ENCODE assay signal across 9 cellular contexts in the genomic region with DNA sequence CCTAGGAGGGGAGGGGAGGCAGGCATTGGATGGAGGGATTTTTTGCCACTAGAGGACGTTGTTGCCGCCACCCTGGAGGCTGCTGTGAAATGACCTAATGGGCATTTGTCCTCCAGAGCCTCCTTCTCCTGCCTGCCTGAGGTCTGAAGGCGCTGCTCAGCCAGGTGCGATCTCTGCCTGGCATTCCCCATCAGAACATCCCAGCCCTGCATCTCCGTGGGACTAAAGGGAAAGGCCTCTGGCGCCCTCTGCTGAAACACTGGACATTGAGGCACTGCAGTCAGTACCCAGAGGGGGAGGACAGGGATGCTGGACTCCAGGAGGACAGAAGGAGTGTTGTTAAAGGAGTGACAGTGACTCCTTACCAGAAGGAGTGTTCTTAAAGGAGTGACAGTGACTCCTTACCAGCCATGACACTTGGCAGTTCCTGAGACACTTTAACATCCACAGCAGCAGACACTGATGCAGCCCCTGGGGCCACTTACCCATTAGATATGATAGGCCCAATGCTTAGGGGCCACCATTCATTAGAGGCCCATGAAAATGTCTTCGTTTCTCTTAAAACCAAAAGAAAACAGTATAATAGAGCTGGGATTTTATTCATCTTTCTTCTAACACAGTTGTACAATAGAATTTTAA. TPM values are rescaled to one million over a fixed set of nuclear protein-coding genes. Genes with fewer than 3 reads are reported as not detected.
DNase-seq lines count a peak whose midpoint lies in the region; ATAC-seq, FAIRE-seq and TF ChIP-seq lines count a peak whose summit lies in the region.
"Had no signal": no experiment of that assay in that cellular context is flagged by ENCODE, and none has a peak within 500 bp of the region (broad histone marks: within the 10 kb centered on the region; RNA-seq: fewer than 3 reads in every experiment).

No MANE protein-coding gene starts in this region.

- no peaks in the 10 kb centered on the region for H3K36me3 ChIP-seq in HepG2 (replicated peaks in 1 of 2; ENCODE audit: control insufficient read depth in 1 of 2, insufficient read depth in 2 of 2, low read length in 2 of 2)
- H3K36me3 ChIP-seq in thoracic aorta, result no peaks in the 10 kb centered on the region

- peaks cover 14% of the 10 kb centered on the region for H3K4me1 ChIP-seq in HepG2 (ENCODE audit: insufficient read depth, low read length)
- no peaks in the 10 kb centered on the region for H3K4me1 ChIP-seq in thoracic aorta (ENCODE audit: control insufficient read depth in 1 of 2, low read depth in 2 of 2)

- peak; percentile 73 for TF ChIP-seq RAD21 in Ishikawa (IDR thresholded peaks at IDR 0.05; ENCODE audit: low read depth)
- peak; percentile 92 for TF ChIP-seq RAD21 in HepG2 (CRISPR knock-in tag; IDR thresholded peaks at IDR 0.05)

- H3K9me3 ChIP-seq in HepG2 (ENCODE audit: low read length) (no peaks in the 10 kb centered on the region), thoracic aorta (no peaks in the 10 kb centered on the region)

- TF ChIP-seq EP300 in Ishikawa (IDR thresholded peaks at IDR 0.05; ENCODE audit: borderline replicate concordance) (no peak), HepG2 (IDR thresholded peaks at IDR 0.05; ENCODE audit: low read depth in 2 of 2, low read length in 2 of 2) (no peak), HepG2 (CRISPR knock-in tag; IDR thresholded peaks at IDR 0.05; ENCODE audit: borderline replicate concordance) (no peak)

- H2AFZ ChIP-seq in HepG2 (ENCODE audit: low read length), result no peak overlapping the region

- no peak overlapping the region for H3K27ac Mint-ChIP-seq in chondrocyte (ENCODE audit: unreplicated experiment)
- H3K27ac Mint-ChIP-seq: IgD-negative memory B cell had no signal

- BruUV-seq in HepG2 (replicated peaks; lab: Mats Ljungman, UMichigan), result no TSS peak

- peak; percentile 4 for DNase-seq in DMS 273 treated with DMSO at 0.1 percent for 48 hours (lab: John Stamatoyannopoulos, UW)
- peak; percentile 46 for DNase-seq in RPMI7951 (ENCODE audit: low read depth)
- DNase-seq in chondrocyte (ENCODE audit: low spot score), result no peak
- DNase-seq in HepG2 (ENCODE audit: low spot score), result peak; percentile 70
- DNase-seq in thoracic aorta (ENCODE audit: low spot score), result no peak
- no peak for DNase-seq in activated effector memory CD4-positive, alpha-beta T cell treated with anti-CD3 and anti-CD28 coated beads, Interleukin-2, amount 50 U/mL, for 16 hours
- no peak for DNase-seq in GOT3 (lab: John Stamatoyannopoulos, UW)

- H3K4me3 Mint-ChIP-seq in chondrocyte (ENCODE audit: unreplicated experiment), result no peak overlapping the region
- H3K4me3 Mint-ChIP-seq: IgD-negative memory B cell had no signal

- H3K27me3 ChIP-seq in HepG2 (ENCODE audit: control insufficient read depth in 1 of 2, insufficient read depth in 2 of 2, low read length in 2 of 2), result peaks cover 0 to 8% of the 10 kb centered on the region in 2 experiments; a peak in 1 of 5 replicates
- no peaks in the 10 kb centered on the region for H3K27me3 ChIP-seq in thoracic aorta (replicated peaks; ENCODE audit: insufficient read depth)

- H3K79me2 ChIP-seq in HepG2 (ENCODE audit: insufficient read depth, low read length), result no peaks in the 10 kb centered on the region

- no peaks in the 10 kb centered on the region for H4K20me1 ChIP-seq in HepG2 (ENCODE audit: insufficient read depth, low read length)

- 2% methylated on average over 6 of the region's 7 CpGs for WGBS in HepG2 (ENCODE audit: low lambda C conversion rate)

- FAIRE-seq in HepG2 (lab: Jason Lieb, UNC), result peak; percentile 95

- H3K27me3 Mint-ChIP-seq in chondrocyte (ENCODE audit: low read depth), result peaks cover 2% of the 10 kb centered on the region

- no peak overlapping the region for H3K4me2 ChIP-seq in HepG2 (ENCODE audit: low read depth, low read length)

- POLR2A ChIA-PET in HepG2 (lab: Yijun Ruan, JAX), result no interaction called here

- no peaks in the 10 kb centered on the region for H3K9me3 Mint-ChIP-seq in chondrocyte (ENCODE audit: low read depth)

- TF ChIP-seq CTCF in chondrocyte (IDR thresholded peaks at IDR 0.05) (peak; percentile 83), HepG2 (CRISPR knock-in tag; IDR thresholded peaks at IDR 0.05) (peak; percentile 99), thoracic aorta (IDR thresholded peaks at IDR 0.05) (peak; percentile 21)

- in situ Hi-C loops in HepG2 (cut with HindIII; ENCODE audit: extremely low pct_ligation_motif_present, low pct_unique_long_range_greater_than_20kb), result loop anchor here (5.0 kb wide), 2 partner anchors 125 to 270 kb away; no protein-coding TSS in a partner anchor

- H3K4me3 ChIP-seq in HepG2 (replicated peaks in 1 of 3; ENCODE audit: insufficient read depth in 1 of 3, low read depth in 2 of 3, low read length in 3 of 3) (no peak overlapping the region), thoracic aorta (no peak overlapping the region)

- no peaks in the 10 kb centered on the region for H3K36me3 Mint-ChIP-seq in chondrocyte (ENCODE audit: low read depth)

- peak; percentile 89 for ATAC-seq in HepG2
- no peak for ATAC-seq in thoracic aorta (ENCODE audit: insufficient number of reproducible peaks, low FRiP score, low read depth)

- intact Hi-C loops in HepG2 (cut with micrococcal nuclease; ENCODE audit: unreplicated experiment), result loop anchor here (1.0 kb wide), 1 partner anchor 127 kb away; no protein-coding TSS in a partner anchor

- no peak for TF ChIP-seq POLR2A in HepG2 (IDR thresholded peaks at IDR 0.05; ENCODE audit: insufficient read depth in 1 of 2, low read depth in 2 of 2, low read length in 2 of 2)

- CTCF ChIA-PET in HepG2 (lab: Yijun Ruan, JAX; ENCODE audit: low intra/inter-chr PET ratio, low total read pairs), result interaction anchor here (1.0 to 7.0 kb wide), 6 partner anchors 26 to 268 kb away, joined by 3 to 111 read pairs (median 10); no protein-coding TSS in a partner anchor

- H3K4me1 Mint-ChIP-seq in chondrocyte (ENCODE audit: low read depth), result no peaks in the 10 kb centered on the region

- no peak overlapping the region for H3K9ac ChIP-seq in HepG2 (ENCODE audit: insufficient read depth, low read depth, low read length)

- H3K27ac ChIP-seq in HepG2 (ENCODE audit: extremely low read length, insufficient read depth, low read length) (no peak overlapping the region), thoracic aorta (no peak overlapping the region)

TF ChIP-seq in Ishikawa, 13 proteins besides CTCF, POLR2A, EP300 and RAD21 (continues in another document):
- no peak for TF ChIP-seq FOXM1 (IDR thresholded peaks at IDR 0.05; ENCODE audit: borderline replicate concordance, low read depth)

RNA-seq across cellular contexts. Expression of gene THNSL2, which starts 17.0 kb away (rescaled TPM):
- 4.4 and 4.6 TPM in 2 replicates for total RNA-seq in RPMI7951 (2014; rRNA removed; shearing (Covaris generic))
- total RNA-seq in chondrocyte (0.58 to 2.3 TPM (median 1.4 TPM) in 3 replicates), HepG2 (2016; rRNA removed; fragmentation: Illumina TruSeq; extraction: Trizol) (not detected in 2 replicates), thoracic aorta (1 to 10 TPM in 1 of 2 donors, not detected in 1; 7.5 TPM)
- total RNA-seq in HepG2 (2016; cell fraction: cytosol; rRNA removed; fragmentation: Illumina TruSeq; extraction: Trizol; ENCODE audit: low read depth), result not detected in 2 replicates
- total RNA-seq in HepG2 (2016; cell fraction: insoluble cytoplasmic fraction; rRNA removed; fragmentation: Illumina TruSeq; extraction: Trizol), result not detected in 2 replicates
- not detected in 2 replicates for total RNA-seq in HepG2 (2016; cell fraction: membrane; rRNA removed; fragmentation: Illumina TruSeq; extraction: Trizol)
- total RNA-seq in HepG2 (2016; cell fraction: nucleus; rRNA removed; fragmentation: Illumina TruSeq; extraction: Trizol), result not detected in 2 replicates
- not detected in 2 replicates for polyA plus RNA-seq in HepG2 (2011; rRNA removed)
- not detected in 2 replicates for polyA plus RNA-seq in HepG2 (2011; cell fraction: cytosol; rRNA removed)
- not detected in 2 replicates for polyA plus RNA-seq in HepG2 (2011; cell fraction: nucleus; rRNA removed)
- not detected in 2 replicates for polyA plus RNA-seq in HepG2 (2012)
- not detected in 2 replicates for polyA plus RNA-seq in HepG2 (2016; cell fraction: cytosol; fragmentation: Illumina TruSeq; extraction: Trizol; ENCODE audit: low read depth)
- polyA plus RNA-seq in HepG2 (2016; cell fraction: insoluble cytoplasmic fraction; fragmentation: Illumina TruSeq; extraction: Trizol; ENCODE audit: low read depth), result not detected in 2 replicates
- polyA plus RNA-seq in HepG2 (2016; cell fraction: membrane; fragmentation: Illumina TruSeq; extraction: Trizol; ENCODE audit: low read depth), result not detected in 2 replicates
- polyA plus RNA-seq in HepG2 (2016; cell fraction: nucleus; fragmentation: Illumina TruSeq; extraction: Trizol; ENCODE audit: insufficient read depth, low read depth), result not detected in 2 replicates
- not detected in 2 replicates for polyA minus RNA-seq in HepG2 (2011; rRNA and poly(A)+ RNA removed; ENCODE audit: low replicate concordance)
- polyA minus RNA-seq in HepG2 (2011; cell fraction: cytosol; rRNA and poly(A)+ RNA removed), result not detected in 2 replicates
- polyA minus RNA-seq in HepG2 (2011; cell fraction: nucleus; rRNA and poly(A)+ RNA removed), result not detected in 2 replicates

RNA-seq across cellular contexts. Expression of gene FABP1, which starts 59.3 kb away (rescaled TPM):
- total RNA-seq in RPMI7951 (2014; rRNA removed; shearing (Covaris generic)), result not detected in 2 replicates
- total RNA-seq in chondrocyte (not detected in 3 replicates), HepG2 (2016; rRNA removed; fragmentation: Illumina TruSeq; extraction: Trizol) (644 and 930 TPM in 2 replicates), thoracic aorta (not detected)
- 281 and 361 TPM in 2 replicates for total RNA-seq in HepG2 (2016; cell fraction: cytosol; rRNA removed; fragmentation: Illumina TruSeq; extraction: Trizol; ENCODE audit: low read depth)
- total RNA-seq in HepG2 (2016; cell fraction: insoluble cytoplasmic fraction; rRNA removed; fragmentation: Illumina TruSeq; extraction: Trizol), result 658 and 997 TPM in 2 replicates
- 241 and 301 TPM in 2 replicates for total RNA-seq in HepG2 (2016; cell fraction: membrane; rRNA removed; fragmentation: Illumina TruSeq; extraction: Trizol)
- 195 and 218 TPM in 2 replicates for total RNA-seq in HepG2 (2016; cell fraction: nucleus; rRNA removed; fragmentation: Illumina TruSeq; extraction: Trizol)
- polyA plus RNA-seq in HepG2 (2011; rRNA removed), result 1,478 and 1,608 TPM in 2 replicates
- polyA plus RNA-seq in HepG2 (2011; cell fraction: cytosol; rRNA removed), result 1,357 and 2,069 TPM in 2 replicates
- 273 and 414 TPM in 2 replicates for polyA plus RNA-seq in HepG2 (2011; cell fraction: nucleus; rRNA removed)
- polyA plus RNA-seq in HepG2 (2012), result 2,038 and 4,995 TPM in 2 replicates
- 515 and 788 TPM in 2 replicates for polyA plus RNA-seq in HepG2 (2016; cell fraction: cytosol; fragmentation: Illumina TruSeq; extraction: Trizol; ENCODE audit: low read depth)
- 1,913 and 2,232 TPM in 2 replicates for polyA plus RNA-seq in HepG2 (2016; cell fraction: insoluble cytoplasmic fraction; fragmentation: Illumina TruSeq; extraction: Trizol; ENCODE audit: low read depth)
- 370 and 531 TPM in 2 replicates for polyA plus RNA-seq in HepG2 (2016; cell fraction: membrane; fragmentation: Illumina TruSeq; extraction: Trizol; ENCODE audit: low read depth)
- polyA plus RNA-seq in HepG2 (2016; cell fraction: nucleus; fragmentation: Illumina TruSeq; extraction: Trizol; ENCODE audit: insufficient read depth, low read depth), result 669 and 685 TPM in 2 replicates
- polyA minus RNA-seq in HepG2 (2011; rRNA and poly(A)+ RNA removed; ENCODE audit: low replicate concordance), result 148 TPM in 1 of 2 replicates, not detected in the other
- polyA minus RNA-seq in HepG2 (2011; cell fraction: cytosol; rRNA and poly(A)+ RNA removed), result 423 and 495 TPM in 2 replicates
- 182 and 351 TPM in 2 replicates for polyA minus RNA-seq in HepG2 (2011; cell fraction: nucleus; rRNA and poly(A)+ RNA removed)
- polyA plus RNA-seq: IgD-negative memory B cell had no signal

Comparison
In these comparisons a context has a peak if more than half of its experiments do, and no peak if none do; other contexts are left out.
1. DNase-seq: peak in DMS 273 treated with DMSO at 0.1 percent for 48 hours (single experiment), RPMI7951 (single experiment) and HepG2 (single experiment); none in chondrocyte (single experiment), thoracic aorta (single experiment), activated effector memory CD4-positive, alpha-beta T cell treated with anti-CD3 and anti-CD28 coated beads, Interleukin-2, amount 50 U/mL, for 16 hours (single experiment) and GOT3 (single experiment).
2. CTCF ChIP-seq: peak in every context shown above with its lines; median percentile 99 in HepG2; 83 in chondrocyte; 21 in thoracic aorta.
3. RNA of gene FABP1, which starts 59.3 kb away (total RNA-seq): 195 to 997 TPM in HepG2; not detected in RPMI7951, not detected in chondrocyte and not detected in thoracic aorta; every median in the first group is over 100 times any median in the second.